Comparison of ENCODE assay signal across 17 cellular contexts in genomic region chrX:108426262-108426661, GRCh38. TPM values are rescaled to one million over a fixed set of nuclear protein-coding genes. Genes with fewer than 3 reads are reported as not detected.
"Had no signal": no experiment of that assay in that cellular context is flagged by ENCODE, and none has a peak within 500 bp of the region (broad histone marks: within the 10 kb centered on the region; RNA-seq: fewer than 3 reads in every experiment).

No MANE protein-coding gene starts in this region.

- H3K4me1 Mint-ChIP-seq: activated CD4-positive, alpha-beta T cell treated with anti-CD3 and anti-CD28 coated beads, Interleukin-2, amount 10 ng/mL, durations not matched to agents 24 days and 14 days; activated naive CD8-positive, alpha-beta T cell treated with anti-CD3 and anti-CD28 coated beads for 36 hours; brain; central memory CD8-positive, alpha-beta T cell had no signal

- ATAC-seq: left cardiac atrium had no signal

- H3K27ac ChIP-seq: coronary artery, esophagus squamous epithelium, stomach, thoracic aorta had no signal

- H3K27ac Mint-ChIP-seq: activated CD4-positive, alpha-beta T cell treated with anti-CD3 and anti-CD28 coated beads, Interleukin-2, amount 10 ng/mL, durations not matched to agents 24 days and 14 days; activated naive CD8-positive, alpha-beta T cell treated with anti-CD3 and anti-CD28 coated beads for 36 hours; activated T-helper 1 cell treated with anti-CD3 and anti-CD28 coated beads, Interleukin-12 subunit alpha, Interleukin-12 subunit beta, Interleukin-2, Interleukin-4 antibody, amounts not matched to agents 30 ng/mL and 10 ng/mL and 1 ng/mL, durations not matched to agents 14 hours and 24 hours and 36 hours; brain; T-helper 2 cell treated with Interferon-gamma antibody and Interleukin-4, amounts not matched to agents 5 μg/mL and 100 μg/mL, for 36 hours had no signal

- DNase-seq: activated CD4-positive, alpha-beta T cell treated with anti-CD3 and anti-CD28 coated beads, Interleukin-2, amount 10 ng/mL, durations not matched to agents 24 days and 14 days; activated CD4-positive, CD25-positive, alpha-beta regulatory T cell; activated CD8-positive, alpha-beta memory T cell treated with anti-CD3 and anti-CD28 coated beads, Interleukin-2, amount 50 U/mL, for 48 hours; activated naive CD8-positive, alpha-beta T cell treated with anti-CD3 and anti-CD28 coated beads for 36 hours; esophagus squamous epithelium; left cardiac atrium; retina; stimulated activated CD4-positive, alpha-beta T cell treated with anti-CD3 and anti-CD28 coated beads, Interleukin-12 subunit alpha, Interleukin-12 subunit beta, amount 100 ng/mL, for 4 hours; stimulated activated CD4-positive, alpha-beta T cell treated with anti-CD3 and anti-CD28 coated beads, Interleukin-2, amount 100 ng/mL, for 24 hours; stomach had no signal

- H3K4me1 ChIP-seq: esophagus squamous epithelium, stomach had no signal

- H3K4me3 Mint-ChIP-seq: activated CD4-positive, alpha-beta T cell treated with anti-CD3 and anti-CD28 coated beads, Interleukin-2, amount 10 ng/mL, durations not matched to agents 24 days and 14 days; activated naive CD8-positive, alpha-beta T cell treated with anti-CD3 and anti-CD28 coated beads for 36 hours; activated T-helper 1 cell treated with anti-CD3 and anti-CD28 coated beads, Interleukin-12 subunit alpha, Interleukin-12 subunit beta, Interleukin-2, Interleukin-4 antibody, amounts not matched to agents 30 ng/mL and 10 ng/mL and 1 ng/mL, durations not matched to agents 14 hours and 24 hours and 36 hours; brain; central memory CD8-positive, alpha-beta T cell; T-helper 2 cell treated with Interferon-gamma antibody and Interleukin-4, amounts not matched to agents 5 μg/mL and 100 μg/mL, for 36 hours had no signal

- H3K36me3 ChIP-seq: esophagus squamous epithelium, stomach, thoracic aorta had no signal

- H3K36me3 Mint-ChIP-seq: activated naive CD8-positive, alpha-beta T cell treated with anti-CD3 and anti-CD28 coated beads for 36 hours; brain had no signal

- H3K9me3 Mint-ChIP-seq: activated CD4-positive, alpha-beta T cell treated with anti-CD3 and anti-CD28 coated beads, Interleukin-2, amount 10 ng/mL, durations not matched to agents 24 days and 14 days; activated naive CD8-positive, alpha-beta T cell treated with anti-CD3 and anti-CD28 coated beads for 36 hours; activated T-helper 1 cell treated with anti-CD3 and anti-CD28 coated beads, Interleukin-12 subunit alpha, Interleukin-12 subunit beta, Interleukin-2, Interleukin-4 antibody, amounts not matched to agents 30 ng/mL and 10 ng/mL and 1 ng/mL, durations not matched to agents 14 hours and 24 hours and 36 hours; brain; central memory CD8-positive, alpha-beta T cell; T-helper 2 cell treated with Interferon-gamma antibody and Interleukin-4, amounts not matched to agents 5 μg/mL and 100 μg/mL, for 36 hours had no signal

- H3K9me3 ChIP-seq: esophagus squamous epithelium, stomach, thoracic aorta had no signal

- H3K4me3 ChIP-seq: coronary artery, esophagus squamous epithelium, lung, stomach, thoracic aorta had no signal

- H3K27me3 Mint-ChIP-seq: activated CD4-positive, alpha-beta T cell treated with anti-CD3 and anti-CD28 coated beads, Interleukin-2, amount 10 ng/mL, durations not matched to agents 24 days and 14 days; activated naive CD8-positive, alpha-beta T cell treated with anti-CD3 and anti-CD28 coated beads for 36 hours; brain; central memory CD8-positive, alpha-beta T cell had no signal

- H3K27me3 ChIP-seq: esophagus squamous epithelium had no signal

RNA-seq across cellular contexts. Expression of gene COL4A6, which starts 12.0 kb away (rescaled TPM):
- total RNA-seq: activated CD4-positive, alpha-beta T cell treated with anti-CD3 and anti-CD28 coated beads, Interleukin-2, amount 10 ng/mL, durations not matched to agents 24 days and 14 days; activated naive CD8-positive, alpha-beta T cell treated with anti-CD3 and anti-CD28 coated beads for 36 hours; activated T-helper 1 cell treated with anti-CD3 and anti-CD28 coated beads, Interleukin-12 subunit alpha, Interleukin-12 subunit beta, Interleukin-2, Interleukin-4 antibody, amounts not matched to agents 30 ng/mL and 10 ng/mL and 1 ng/mL, durations not matched to agents 14 hours and 24 hours and 36 hours had no signal

RNA-seq across cellular contexts. Expression of gene COL4A5, which starts 13.4 kb away (rescaled TPM):
- total RNA-seq: activated CD4-positive, alpha-beta T cell treated with anti-CD3 and anti-CD28 coated beads, Interleukin-2, amount 10 ng/mL, durations not matched to agents 24 days and 14 days; activated naive CD8-positive, alpha-beta T cell treated with anti-CD3 and anti-CD28 coated beads for 36 hours; activated T-helper 1 cell treated with anti-CD3 and anti-CD28 coated beads, Interleukin-12 subunit alpha, Interleukin-12 subunit beta, Interleukin-2, Interleukin-4 antibody, amounts not matched to agents 30 ng/mL and 10 ng/mL and 1 ng/mL, durations not matched to agents 14 hours and 24 hours and 36 hours had no signal
